In the genomic region with DNA sequence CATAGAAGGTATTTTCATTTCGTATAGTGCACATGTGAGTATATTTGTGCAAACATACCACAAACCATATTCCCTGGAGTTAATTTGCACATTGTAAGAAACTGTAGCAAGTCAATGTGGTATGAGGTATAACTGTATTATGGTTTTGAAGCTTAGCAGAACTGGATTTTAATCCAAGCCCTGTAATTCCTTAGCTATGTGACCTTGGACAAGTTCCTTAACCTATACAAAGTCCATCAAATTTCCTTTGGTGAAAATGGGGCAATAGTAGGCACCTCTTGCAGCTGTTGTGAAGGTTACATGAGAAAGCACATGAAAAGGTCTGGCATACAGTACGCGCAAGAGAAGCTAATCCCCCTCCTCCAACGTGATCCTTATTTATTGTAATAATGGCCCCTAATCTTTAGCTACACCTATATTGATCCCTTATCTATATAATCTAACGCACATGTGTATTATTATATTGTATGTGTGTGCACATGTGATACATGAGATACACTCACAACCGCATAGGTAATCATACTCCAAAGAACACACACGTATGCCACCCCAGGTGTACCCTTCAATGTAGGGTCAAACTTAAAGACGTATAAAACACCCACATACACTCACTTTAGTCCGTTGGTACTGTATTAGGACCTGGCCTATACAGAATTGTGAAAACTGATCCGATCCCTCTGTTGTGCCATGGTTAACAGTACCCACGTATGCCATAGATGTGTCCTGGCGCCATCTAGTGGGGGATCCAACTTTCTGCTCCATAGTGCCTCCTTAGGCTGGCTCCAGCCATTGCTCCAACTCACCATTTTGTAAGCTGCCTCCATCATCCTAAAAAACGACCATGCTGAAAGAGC, we compare ENCODE assay signal across 8 cellular contexts.
DNase-seq lines count a peak whose midpoint lies in the region; ATAC-seq, FAIRE-seq and TF ChIP-seq lines count a peak whose summit lies in the region.

No MANE protein-coding gene starts in this region.

- no peaks in the 10 kb centered on the region for H3K9me3 Mint-ChIP-seq in activated T-cell treated with anti-CD3 and anti-CD28 coated beads, Interleukin-2, amount 50 U/mL, for 4 hours

- peak; percentile 96 to 97 for ATAC-seq in activated T-cell treated with anti-CD3 and anti-CD28 coated beads, Interleukin-2, amount 50 U/mL, for 4 hours

- H3K27me3 Mint-ChIP-seq in activated T-cell treated with anti-CD3 and anti-CD28 coated beads, Interleukin-2, amount 50 U/mL, for 4 hours (ENCODE audit: low read depth) = peaks cover 5% of the 10 kb centered on the region

- H3K4me3 ChIP-seq in Peyer's patch (no peak overlapping the region), testis (no peak overlapping the region)

- H3K9me3 ChIP-seq in Peyer's patch (no peaks in the 10 kb centered on the region), testis (no peaks in the 10 kb centered on the region)

- H3K4me1 ChIP-seq in Peyer's patch (no peaks in the 10 kb centered on the region), testis (no peaks in the 10 kb centered on the region)

- intact Hi-C loops in testis (cut with DNase I; ENCODE audit: low total_unique reads) = no loop called here

- H3K36me3 ChIP-seq in Peyer's patch = no peaks in the 10 kb centered on the region
- H3K36me3 ChIP-seq in testis (ENCODE audit: low read depth, missing control alignments) = no peaks in the 10 kb centered on the region

- 43 to 53% methylated on average over 13 of the region's 13 CpGs for WGBS in testis, 2 donors

- H3K4me1 Mint-ChIP-seq in activated T-cell treated with anti-CD3 and anti-CD28 coated beads, Interleukin-2, amount 50 U/mL, for 4 hours (ENCODE audit: low read depth) = no peaks in the 10 kb centered on the region

- no peaks in the 10 kb centered on the region for H3K27me3 ChIP-seq in Peyer's patch
- no peaks in the 10 kb centered on the region for H3K27me3 ChIP-seq in testis

- H3K4me3 Mint-ChIP-seq in activated T-cell treated with anti-CD3 and anti-CD28 coated beads, Interleukin-2, amount 50 U/mL, for 4 hours = no peak overlapping the region

- TF ChIP-seq POLR2A in H54 (IDR thresholded peaks at IDR 0.05; ENCODE audit: low read depth, low read length) (no peak), Peyer's patch (IDR thresholded peaks at IDR 0.05) (no peak), testis (IDR thresholded peaks at IDR 0.05) (no peak)

- FAIRE-seq in H54 (lab: Jason Lieb, UNC) = no peak

- H3K36me3 Mint-ChIP-seq in activated T-cell treated with anti-CD3 and anti-CD28 coated beads, Interleukin-2, amount 50 U/mL, for 4 hours (ENCODE audit: insufficient read depth) = no peaks in the 10 kb centered on the region

- DNase-seq in GF-D8 (lab: John Stamatoyannopoulos, UW) (peak; percentile 33), H54 (ENCODE audit: insufficient read length, low spot score) (peak; percentile 7), LHCN-M2 (ENCODE audit: low read depth) (peak; percentile 79), Peyer's patch (peak; percentile 67 to 95 (median 89)), fibroblast of the conjunctiva (ENCODE audit: low read depth) (peak; percentile 72), non-pigmented ciliary epithelial cell (ENCODE audit: low read depth) (peak; percentile 34), testis (peak; percentile 93)
- DNase-seq in activated T-cell treated with anti-CD3 and anti-CD28 coated beads, Interleukin-2, amount 50 U/mL, for 4 hours = peak; percentile 49

- no peak overlapping the region for H3K27ac ChIP-seq in Peyer's patch
- H3K27ac ChIP-seq in testis = no peak overlapping the region

- peak; percentile 57 to 97 (median 96) for TF ChIP-seq CTCF in Peyer's patch (IDR thresholded peaks at IDR 0.05)
- TF ChIP-seq CTCF in testis (IDR thresholded peaks at IDR 0.05) = peak; percentile 73 to 83 (median 80)

Comparison
In these comparisons a context has a peak if more than half of its experiments do, and no peak if none do; other contexts are left out.
1. DNase-seq: peak in every context shown above with its lines; median percentile 93 in testis; 89 in Peyer's patch; 79 in LHCN-M2; 72 in fibroblast of the conjunctiva; 49 in activated T-cell treated with anti-CD3 and anti-CD28 coated beads, Interleukin-2, amount 50 U/mL, for 4 hours; 34 in non-pigmented ciliary epithelial cell; 33 in GF-D8; 7 in H54.